In genomic region chr15:58179741-58180381, GRCh38 we compare ENCODE assay signal across 1 cellular context.
TF ChIP-seq lines count a peak whose summit lies in the region.

No MANE protein-coding gene starts in this region.

TF ChIP-seq in K562, 482 proteins besides CTCF, POLR2A, EP300 and RAD21 (continued from another document and continues in another):
- peak in 1 of 2 experiments; percentile 53 for TF ChIP-seq AFF1 (IDR thresholded peaks at IDR 0.05; ENCODE audit: low read depth in 1 of 2, partially characterized antibody in 2 of 2)
- TF ChIP-seq RBBP5 (IDR thresholded peaks at IDR 0.05; ENCODE audit: borderline replicate concordance, insufficient read depth, low read length, poor library complexity, severe bottlenecking), result peak; percentile 45
- peak; percentile 98 for TF ChIP-seq DPF2 (IDR thresholded peaks at IDR 0.05)
- peak; percentile 42; the same call in 1 of the 2 replicates for TF ChIP-seq MGA (IDR thresholded peaks at IDR 0.05)
- no peak for TF ChIP-seq ZNF778 (CRISPR knock-in tag; IDR thresholded peaks at IDR 0.05)
- peak; percentile 50 to 87; a peak in 3 of 4 replicates for TF ChIP-seq RCOR1 (IDR thresholded peaks at IDR 0.05; ENCODE audit: borderline replicate concordance in 1 of 2, low read depth in 2 of 2, low read length in 2 of 2)
- peak; percentile 96 for TF ChIP-seq RNF2 (IDR thresholded peaks at IDR 0.05)
- TF ChIP-seq ELF1 (tag; IDR thresholded peaks at IDR 0.05), result peak; percentile 59; the same call in 1 of the 2 replicates
- TF ChIP-seq MNT (conservative IDR thresholded peaks at IDR 0.05), result peak; percentile 33 to 59; a peak in 1 of 4 replicates
- 0 out of 4 replicates have a peak, but pooled peaks of 1 of the 2 experiments have one; percentile 25 for TF ChIP-seq UBTF (IDR thresholded peaks at IDR 0.05; ENCODE audit: borderline replicate concordance in 1 of 2, low read depth in 2 of 2, low read length in 2 of 2)
- TF ChIP-seq TOE1 (IDR thresholded peaks at IDR 0.05; ENCODE audit: borderline replicate concordance), result 0 out of 2 replicates have a peak, but pooled peaks have one; percentile 54
- TF ChIP-seq TOE1 (CRISPR knock-in tag; IDR thresholded peaks at IDR 0.05; ENCODE audit: borderline replicate concordance, low read depth), result no peak
- peak in 1 of 3 experiments; percentile 13 for TF ChIP-seq YY1 (IDR thresholded peaks at IDR 0.05; ENCODE audit: borderline replicate concordance in 1 of 3, control insufficient read depth in 1 of 3, extremely low read depth in 1 of 3, insufficient read depth in 3 of 3, insufficient read length in 1 of 3, insufficient replicate concordance in 2 of 3, low read depth in 1 of 3, low read length in 2 of 3)
- no peak for TF ChIP-seq ZKSCAN3 (CRISPR knock-in tag; IDR thresholded peaks at IDR 0.05)
- no peak for TF ChIP-seq SREBF1 (IDR thresholded peaks at IDR 0.05; ENCODE audit: borderline replicate concordance, low read depth, low read length)
- TF ChIP-seq ZNF589 (CRISPR knock-in tag; IDR thresholded peaks at IDR 0.05; ENCODE audit: low read depth), result peak; percentile 75; the same call in 1 of the 2 replicates
- TF ChIP-seq ZFX (CRISPR knock-in tag; IDR thresholded peaks at IDR 0.05), result no peak
- TF ChIP-seq SIRT6 (IDR thresholded peaks at IDR 0.05; ENCODE audit: low read depth, low read length), result no peak
- peak; percentile 14; the same call in 1 of the 2 replicates for TF ChIP-seq PTRF (tag; IDR thresholded peaks at IDR 0.05)
- TF ChIP-seq FOSL1 (tag; conservative IDR thresholded peaks at IDR 0.05), result peak; percentile 92
- 0 out of 2 replicates have a peak, but pooled peaks have one; percentile 32 for TF ChIP-seq CEBPG (CRISPR knock-in tag; IDR thresholded peaks at IDR 0.05)
- peak; percentile 17 to 69; a peak in 1 of 4 replicates for TF ChIP-seq CEBPG (tag; conservative IDR thresholded peaks at IDR 0.05 in 1 of 2, IDR thresholded peaks at IDR 0.05 in 1 of 2)
- no peak for TF ChIP-seq SREBF2 (CRISPR knock-in tag; IDR thresholded peaks at IDR 0.05)
- no peak for TF ChIP-seq ZNF347 (CRISPR knock-in tag; IDR thresholded peaks at IDR 0.05; ENCODE audit: low read depth)
- no peak for TF ChIP-seq MXI1 (IDR thresholded peaks at IDR 0.05; ENCODE audit: low read depth, low read length)
- peak; percentile 55 for TF ChIP-seq NFE2 (IDR thresholded peaks at IDR 0.05; ENCODE audit: low read depth)
- peak; percentile 87; the same call in 1 of the 2 replicates for TF ChIP-seq NCOA1 (IDR thresholded peaks at IDR 0.05; ENCODE audit: low read depth)
- peak; percentile 42 for TF ChIP-seq ZNF766 (CRISPR knock-in tag; conservative IDR thresholded peaks at IDR 0.05)
- no peak for TF ChIP-seq ZNF75A (CRISPR knock-in tag; IDR thresholded peaks at IDR 0.05)
- peak; percentile 91 for TF ChIP-seq PML (IDR thresholded peaks at IDR 0.05; ENCODE audit: low read length)
- peak; percentile 71 for TF ChIP-seq CCNT2 (IDR thresholded peaks at IDR 0.05; ENCODE audit: borderline replicate concordance, extremely low read depth, insufficient read length, low read depth, low read length)
- TF ChIP-seq BCLAF1 (IDR thresholded peaks at IDR 0.05; ENCODE audit: borderline replicate concordance in 1 of 2, control insufficient read depth in 1 of 2, low read depth in 2 of 2, low read length in 1 of 2), result 0 out of 4 replicates have a peak, but pooled peaks of 1 of the 2 experiments have one; percentile 47
